ENCODE assay signal across 1 cellular context in the genomic region with DNA sequence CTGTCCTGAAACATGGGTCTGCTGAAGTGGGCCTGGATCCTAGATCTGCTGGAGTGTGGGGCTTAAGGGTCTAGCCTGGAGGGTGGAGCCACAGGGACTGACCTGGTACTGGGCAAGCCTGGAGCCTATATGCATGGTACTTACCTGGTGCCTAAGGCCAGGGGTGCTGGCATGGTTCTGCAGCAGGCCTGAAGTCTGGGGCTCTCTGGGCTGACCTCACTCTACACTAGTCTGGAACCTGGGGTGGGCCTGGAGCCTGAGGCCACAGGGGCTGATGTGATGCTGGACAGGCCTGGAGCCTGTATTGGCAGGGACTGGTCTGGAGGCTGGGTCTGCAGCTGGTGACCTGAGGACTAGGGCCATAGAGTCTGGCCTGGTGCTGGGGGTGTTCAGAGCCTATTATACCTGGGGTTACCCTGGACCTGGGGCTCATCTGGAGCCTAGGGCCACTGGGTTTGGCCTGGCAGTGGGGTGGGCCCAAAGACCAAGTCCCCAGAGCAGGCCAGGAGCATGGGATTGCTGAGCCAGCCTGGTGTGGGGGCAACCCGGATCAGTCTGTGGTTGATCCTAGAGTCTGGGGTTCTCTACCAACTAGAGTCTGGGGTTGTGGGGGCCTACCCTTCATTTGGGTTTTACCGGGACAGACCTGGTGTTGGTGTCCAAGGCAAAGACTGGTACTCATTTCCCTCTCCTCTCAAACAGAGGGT.
TF ChIP-seq lines count a peak whose summit lies in the region.

No MANE protein-coding gene starts in this region.

TF ChIP-seq in GM23338, 12 proteins besides CTCF, POLR2A, EP300 and RAD21 (continued from another document):
- no peak for TF ChIP-seq NANOG (IDR thresholded peaks at IDR 0.05; ENCODE audit: borderline replicate concordance)
- no peak for TF ChIP-seq ETS1 (IDR thresholded peaks at IDR 0.05)
- no peak for TF ChIP-seq ZNF331 (CRISPR knock-in tag; IDR thresholded peaks at IDR 0.05; ENCODE audit: low read depth)
- no peak for TF ChIP-seq STAT1 (IDR thresholded peaks at IDR 0.05; ENCODE audit: unreplicated experiment)
- no peak for TF ChIP-seq EZH2phosphoT487 (IDR thresholded peaks at IDR 0.05; ENCODE audit: unreplicated experiment)
- no peak for TF ChIP-seq EZH2 (IDR thresholded peaks at IDR 0.05; ENCODE audit: low read depth, unreplicated experiment)
- no peak for TF ChIP-seq ZNF114 (CRISPR knock-in tag; IDR thresholded peaks at IDR 0.05)
- no peak for TF ChIP-seq ZNF462 (CRISPR knock-in tag; IDR thresholded peaks at IDR 0.05)
